1 cellular context compared by ENCODE assay signal in genomic region chr12:89796798-89797382, GRCh38.
TF ChIP-seq lines count a peak whose summit lies in the region.

No MANE protein-coding gene starts in this region.

TF ChIP-seq in K562, 482 proteins besides CTCF, POLR2A, EP300 and RAD21 (continued from another document):
- TF ChIP-seq ARID1B (IDR thresholded peaks at IDR 0.05) (peak; percentile 57), ESRRA (IDR thresholded peaks at IDR 0.05; ENCODE audit: borderline replicate concordance, low read depth) (0 out of 2 replicates have a peak, but pooled peaks have one; percentile 33)
